Comparison of ENCODE assay signal across 22 cellular contexts in genomic region chr4:183848762-183849161, GRCh38. TPM values are rescaled to one million over a fixed set of nuclear protein-coding genes. Genes with fewer than 3 reads are reported as not detected.
A peak's percentile ranks its signal among the peaks of the same experiment; 100 is the strongest.
DNase-seq lines count a peak whose midpoint lies in the region; ATAC-seq, FAIRE-seq and TF ChIP-seq lines count a peak whose summit lies in the region.
"Had no signal": no experiment of that assay in that cellular context is flagged by ENCODE, and none has a peak within 500 bp of the region (broad histone marks: within the 10 kb centered on the region; RNA-seq: fewer than 3 reads in every experiment).

No MANE protein-coding gene starts in this region.

- FAIRE-seq in bronchial epithelial cell (lab: Jason Lieb, UNC) = peak; percentile 23
- FAIRE-seq: GM12878, H1 had no signal

- no peak overlapping the region for H3K4me3 ChIP-seq in bronchial epithelial cell (ENCODE audit: low read depth, low read length)
- no peak overlapping the region for H3K4me3 ChIP-seq in stomach
- no peak overlapping the region for H3K4me3 ChIP-seq in upper lobe of left lung
- H3K4me3 ChIP-seq: GM12878, PC-9, SJCRH30 had no signal

- H3K9me3 Mint-ChIP-seq in type B pancreatic cell = peaks cover 4% of the 10 kb centered on the region

- DNase-seq in DMS79 treated with DMSO at 0.1 percent for 48 hours (lab: John Stamatoyannopoulos, UW) (peak; percentile 47), DMS79 (lab: John Stamatoyannopoulos, UW) (no peak), bronchial epithelial cell (ENCODE audit: low read depth) (no peak), left lobe of liver (ENCODE audit: low spot score) (peak; percentile 74), stomach (peak; percentile 61), NCI-H524 (lab: John Stamatoyannopoulos, UW) (no peak), upper lobe of left lung (no peak), type B pancreatic cell (ENCODE audit: extremely low spot score, unreplicated experiment) (no peak)
- DNase-seq: 8988T, MM.1S, NCI-H1092, NCI-H1694, NCI-H2081 treated with DMSO at 0.1 percent for 48 hours, NCI-H226, NCI-H526, PC-9, SJCRH30 had no signal

- no peak overlapping the region for H3K4me3 Mint-ChIP-seq in type B pancreatic cell
- H3K4me3 Mint-ChIP-seq: CD14-positive monocyte had no signal

- peaks cover 5% of the 10 kb centered on the region for H3K27me3 Mint-ChIP-seq in type B pancreatic cell

- H3K9me3 ChIP-seq in stomach (no peaks in the 10 kb centered on the region), upper lobe of left lung (no peaks in the 10 kb centered on the region)
- H3K9me3 ChIP-seq: SJCRH30 had no signal

- no peaks in the 10 kb centered on the region for H3K36me3 Mint-ChIP-seq in type B pancreatic cell
- H3K36me3 Mint-ChIP-seq: CD14-positive monocyte had no signal

- TF ChIP-seq CTCF in bronchial epithelial cell (IDR thresholded peaks at IDR 0.05; ENCODE audit: insufficient read depth, low read length, severe bottlenecking) (no peak), stomach (IDR thresholded peaks at IDR 0.05) (no peak), upper lobe of left lung (IDR thresholded peaks at IDR 0.05) (no peak), type B pancreatic cell (conservative IDR thresholded peaks at IDR 0.05) (no peak)

- H3K36me3 ChIP-seq in bronchial epithelial cell (ENCODE audit: control insufficient read depth, insufficient read depth, low read length) (no peaks in the 10 kb centered on the region), stomach (no peaks in the 10 kb centered on the region), upper lobe of left lung (no peaks in the 10 kb centered on the region)
- H3K36me3 ChIP-seq: SJCRH30 had no signal

- no peak for TF ChIP-seq EP300 in stomach (IDR thresholded peaks at IDR 0.05)
- TF ChIP-seq EP300 in upper lobe of left lung (IDR thresholded peaks at IDR 0.05) = no peak

- no peak overlapping the region for H3K27ac Mint-ChIP-seq in type B pancreatic cell

- H3K4me1 ChIP-seq in stomach (peaks cover 0 to 16% (median 9%) of the 10 kb centered on the region in 4 donors), upper lobe of left lung (peaks cover 0 to 6% (median 0%) of the 10 kb centered on the region in 4 donors)
- H3K4me1 ChIP-seq: SJCRH30 had no signal

- intact Hi-C loops in stomach (cut with DNase I; ENCODE audit: low total_unique reads) = no loop called here

- H3K27me3 ChIP-seq in bronchial epithelial cell (ENCODE audit: control insufficient read depth, insufficient read depth, low read length) (no peaks in the 10 kb centered on the region), stomach (no peaks in the 10 kb centered on the region), upper lobe of left lung (no peaks in the 10 kb centered on the region)
- H3K27me3 ChIP-seq: SJCRH30 had no signal

- 17 to 35% (median 32%) methylated on average over 3 of the region's 3 CpGs for WGBS in stomach, 5 donors
- WGBS in upper lobe of left lung, 2 donors = 61 to 70% methylated on average over 3 of the region's 3 CpGs

- peak overlapping the region in 1 of 5 donors; percentile 34 for H3K27ac ChIP-seq in stomach
- H3K27ac ChIP-seq in upper lobe of left lung = no peak overlapping the region
- H3K27ac ChIP-seq: PC-9, RWPE1, SJCRH30 had no signal

- TF ChIP-seq POLR2A in stomach (IDR thresholded peaks at IDR 0.05) (no peak), upper lobe of left lung (IDR thresholded peaks at IDR 0.05) (no peak)

- peak; percentile 97 for ATAC-seq in left lobe of liver
- ATAC-seq in upper lobe of left lung (ENCODE audit: low FRiP score in 2 of 2) = no peak
- ATAC-seq: GM12878 had no signal

- peaks cover 5% of the 10 kb centered on the region for H3K4me1 Mint-ChIP-seq in type B pancreatic cell (ENCODE audit: unreplicated experiment)
- H3K4me1 Mint-ChIP-seq: CD14-positive monocyte had no signal

RNA-seq across cellular contexts. Expression of gene STOX2, which starts 56.3 kb away (rescaled TPM):
- 1.3 and 2.4 TPM in 2 replicates for total RNA-seq in bronchial epithelial cell
- 3.8 TPM for total RNA-seq in left lobe of liver
- total RNA-seq in stomach = 10 to 100 TPM in 3 of 5 donors, 1 to 10 TPM in 1, under 1 TPM in 1; 0.29 to 55.8 (median 18.7) TPM
- 1 to 10 TPM in 2 of 3 donors, under 1 TPM in 1; 1.00 to 3.4 (median 2.1) TPM for polyA plus RNA-seq in stomach
- 10 to 100 TPM; 10.1 to 49.2 (median 24.1) TPM for total RNA-seq in upper lobe of left lung
- total RNA-seq in type B pancreatic cell (ENCODE audit: low replicate concordance) = 16.6 and 16.7 TPM in 2 replicates
- total RNA-seq: LHCN-M2 had no signal
- polyA plus RNA-seq: CD14-positive monocyte had no signal

Comparison
In these comparisons a context has a peak if more than half of its experiments do, and no peak if none do; other contexts are left out.
1. DNase-seq: peak in DMS79 treated with DMSO at 0.1 percent for 48 hours (single experiment), left lobe of liver (single experiment) and stomach (single experiment); none in DMS79 (single experiment), bronchial epithelial cell (single experiment), NCI-H524 (0 of 2), upper lobe of left lung (0 of 2) and type B pancreatic cell (single experiment).